8 cellular contexts compared by ENCODE assay signal in genomic region chr12:82359115-82359478, GRCh38. TPM values are rescaled to one million over a fixed set of nuclear protein-coding genes. Genes with fewer than 3 reads are reported as not detected.
DNase-seq lines count a peak whose midpoint lies in the region; ATAC-seq and TF ChIP-seq lines count a peak whose summit lies in the region.

No MANE protein-coding gene starts in this region.

- H3K4me1 Mint-ChIP-seq in natural killer cell treated with Interleukin-12 subunit alpha and Interleukin-12 subunit beta and Interleukin-15 and Interleukin-18, amount 100 ng/mL, for 72 hours (ENCODE audit: low read depth in 2 of 2): peaks cover 27 to 54% of the 10 kb centered on the region in 2 donors

- H4K20me1 ChIP-seq in SK-N-SH (ENCODE audit: insufficient read depth): no peaks in the 10 kb centered on the region

- DNase-seq in Ammon's horn (ENCODE audit: low spot score) (peak; percentile 18), SK-N-SH (peak; percentile 44), epithelial cell of prostate (ENCODE audit: low read depth, low spot score) (no peak), epidermal melanocyte (ENCODE audit: insufficient read length, low spot score) (no peak), activated gamma-delta T cell (lab: John Stamatoyannopoulos, UW) (no peak)
- no peak for DNase-seq in natural killer cell treated with Interleukin-12 subunit alpha and Interleukin-12 subunit beta and Interleukin-15 and Interleukin-18, amount 100 ng/mL, for 72 hours (ENCODE audit: low spot score)

- H3K4me1 ChIP-seq in SK-N-SH (ENCODE audit: control insufficient read depth in 1 of 2, insufficient read depth in 2 of 2, low read depth in 1 of 2, low read length in 1 of 2): peaks cover 5 to 12% of the 10 kb centered on the region in 2 experiments; a peak in 3 of 4 replicates

- no peaks in the 10 kb centered on the region for H3F3A ChIP-seq in SK-N-SH (replicated peaks; ENCODE audit: insufficient read depth)

- no peaks in the 10 kb centered on the region for H3K27me3 ChIP-seq in SK-N-SH (ENCODE audit: insufficient read depth)

- peak overlapping the region; percentile 48; the same call in 1 of the 2 replicates for H3K9ac ChIP-seq in SK-N-SH

- POLR2A ChIA-PET in SK-N-SH (lab: Yijun Ruan, JAX): interaction anchor here (1.2 kb wide), 1 partner anchor 10 kb away, joined by 3 read pairs; no protein-coding TSS in a partner anchor

- H3K36me3 Mint-ChIP-seq in natural killer cell treated with Interleukin-12 subunit alpha and Interleukin-12 subunit beta and Interleukin-15 and Interleukin-18, amount 100 ng/mL, for 72 hours: peaks cover 29% of the 10 kb centered on the region

- H3K4me2 ChIP-seq in SK-N-SH: peak overlapping the region; percentile 73

- H3K4me3 Mint-ChIP-seq in natural killer cell treated with Interleukin-12 subunit alpha and Interleukin-12 subunit beta and Interleukin-15 and Interleukin-18, amount 100 ng/mL, for 72 hours: peak overlapping the region; percentile 99

- WGBS in SK-N-SH (ENCODE audit: low lambda C conversion rate): 20% methylated on average over 4 of the region's 4 CpGs

- peak overlapping the region; percentile 95 to 98 for H3K4me3 ChIP-seq in SK-N-SH (ENCODE audit: low read depth in 2 of 2, low read length in 1 of 2)

- no peaks in the 10 kb centered on the region for H3K9me2 ChIP-seq in SK-N-SH

- peak overlapping the region; percentile 97 to 99 for H3K27ac Mint-ChIP-seq in natural killer cell treated with Interleukin-12 subunit alpha and Interleukin-12 subunit beta and Interleukin-15 and Interleukin-18, amount 100 ng/mL, for 72 hours

- ATAC-seq in GM18861 (IDR thresholded peaks at IDR 0.05; ENCODE audit: unreplicated experiment): peak; percentile 14
- peak; percentile 5 for ATAC-seq in HG03460 (IDR thresholded peaks at IDR 0.05; ENCODE audit: unreplicated experiment)
- no peak for ATAC-seq in natural killer cell treated with Interleukin-12 subunit alpha and Interleukin-12 subunit beta and Interleukin-15 and Interleukin-18, amount 100 ng/mL, for 72 hours

- TF ChIP-seq CTCF in SK-N-SH (IDR thresholded peaks at IDR 0.05): no peak

- peak overlapping the region; percentile 84 for H2AFZ ChIP-seq in SK-N-SH (ENCODE audit: low read depth)

- CTCF ChIA-PET in SK-N-SH (lab: Yijun Ruan, JAX): interaction anchor here (1.0 to 2.3 kb wide), 18 partner anchors 9 to 1027 kb away, joined by 3 to 23 read pairs (median 4); no protein-coding TSS in a partner anchor

- no peaks in the 10 kb centered on the region for H3K27me3 Mint-ChIP-seq in natural killer cell treated with Interleukin-12 subunit alpha and Interleukin-12 subunit beta and Interleukin-15 and Interleukin-18, amount 100 ng/mL, for 72 hours

- H3K79me2 ChIP-seq in SK-N-SH (ENCODE audit: insufficient read depth): peaks cover 47% of the 10 kb centered on the region

- H3K9me3 Mint-ChIP-seq in natural killer cell treated with Interleukin-12 subunit alpha and Interleukin-12 subunit beta and Interleukin-15 and Interleukin-18, amount 100 ng/mL, for 72 hours: no peaks in the 10 kb centered on the region

- TF ChIP-seq EP300 in SK-N-SH (IDR thresholded peaks at IDR 0.05; ENCODE audit: borderline replicate concordance in 1 of 2, low read depth in 1 of 2, low read length in 1 of 2): no peak

- TF ChIP-seq RAD21 in SK-N-SH (IDR thresholded peaks at IDR 0.05; ENCODE audit: low read length): no peak

- H3K36me3 ChIP-seq in SK-N-SH (replicated peaks in 1 of 2; ENCODE audit: control insufficient read depth in 1 of 2, insufficient read depth in 2 of 2, low read length in 1 of 2): peaks cover 28 to 30% of the 10 kb centered on the region in 2 experiments

- no peaks in the 10 kb centered on the region for H3K9me3 ChIP-seq in SK-N-SH

- H3K27ac ChIP-seq in SK-N-SH (ENCODE audit: low read depth in 2 of 2, low read length in 1 of 2): peak overlapping the region; percentile 61 to 87; a peak in 2 of 4 replicates
- H3K27ac ChIP-seq in epithelial cell of prostate: peak overlapping the region; percentile 80

TF ChIP-seq in SK-N-SH, 30 proteins besides CTCF, POLR2A, EP300 and RAD21:
- TF ChIP-seq ELF1 (IDR thresholded peaks at IDR 0.05) (no peak), RCOR1 (IDR thresholded peaks at IDR 0.05; ENCODE audit: low read length) (no peak), RXRA (IDR thresholded peaks at IDR 0.05; ENCODE audit: borderline replicate concordance, low read depth) (no peak), TAF1 (IDR thresholded peaks at IDR 0.05; ENCODE audit: borderline replicate concordance, low read depth, low read length) (no peak), USF1 (IDR thresholded peaks at IDR 0.05; ENCODE audit: borderline replicate concordance, low read depth) (no peak)

RNA-seq across cellular contexts. Expression of gene METTL25, which starts 0.8 kb away (rescaled TPM):
- 3.0 and 3.2 TPM in 2 replicates for polyA plus RNA-seq in SK-N-SH (2012; rRNA removed)
- 2.7 and 4.1 TPM in 2 replicates for polyA plus RNA-seq in SK-N-SH (2012; cell fraction: cytosol; rRNA removed)
- polyA plus RNA-seq in SK-N-SH (2012; cell fraction: nucleus; rRNA removed): 2.9 and 4.3 TPM in 2 replicates
- total RNA-seq in natural killer cell treated with Interleukin-12 subunit alpha and Interleukin-12 subunit beta and Interleukin-15 and Interleukin-18, amount 100 ng/mL, for 72 hours: 10 to 100 TPM; 10.1 to 10.5 TPM

RNA-seq across cellular contexts. Expression of gene CCDC59, which starts 0.9 kb away (rescaled TPM):
- 16.3 and 28.0 TPM in 2 replicates for polyA plus RNA-seq in SK-N-SH (2012; rRNA removed)
- 31.0 and 53.3 TPM in 2 replicates for polyA plus RNA-seq in SK-N-SH (2012; cell fraction: cytosol; rRNA removed)
- 12.7 and 17.8 TPM in 2 replicates for polyA plus RNA-seq in SK-N-SH (2012; cell fraction: nucleus; rRNA removed)
- 10 to 100 TPM; 60.8 to 83.3 TPM for total RNA-seq in natural killer cell treated with Interleukin-12 subunit alpha and Interleukin-12 subunit beta and Interleukin-15 and Interleukin-18, amount 100 ng/mL, for 72 hours

Comparison
In these comparisons a context has a peak if more than half of its experiments do, and no peak if none do; other contexts are left out.
1. DNase-seq: peak in Ammon's horn (single experiment) and SK-N-SH (single experiment); none in epithelial cell of prostate (single experiment), natural killer cell treated with Interleukin-12 subunit alpha and Interleukin-12 subunit beta and Interleukin-15 and Interleukin-18, amount 100 ng/mL, for 72 hours (single experiment), epidermal melanocyte (single experiment) and activated gamma-delta T cell (single experiment).
2. ATAC-seq: peak in GM18861 (single experiment) and HG03460 (single experiment); none in natural killer cell treated with Interleukin-12 subunit alpha and Interleukin-12 subunit beta and Interleukin-15 and Interleukin-18, amount 100 ng/mL, for 72 hours (0 of 2).